In genomic region chr22:23969071-23969470, GRCh38 we compare ENCODE assay signal across 23 cellular contexts. TPM values are rescaled to one million over a fixed set of nuclear protein-coding genes. Genes with fewer than 3 reads are reported as not detected.
DNase-seq lines count a peak whose midpoint lies in the region; ATAC-seq, FAIRE-seq and TF ChIP-seq lines count a peak whose summit lies in the region.
"Had no signal": no experiment of that assay in that cellular context is flagged by ENCODE, and none has a peak within 500 bp of the region (broad histone marks: within the 10 kb centered on the region; RNA-seq: fewer than 3 reads in every experiment).

No MANE protein-coding gene starts in this region.

- no peaks in the 10 kb centered on the region for H3K9me3 Mint-ChIP-seq in T-helper 1 cell treated with Interleukin-12 subunit alpha and Interleukin-12 subunit beta and Interleukin-4 antibody, amounts not matched to agents 30 μg/mL and 1 μg/mL, for 36 hours
- H3K9me3 Mint-ChIP-seq in type B pancreatic cell = no peaks in the 10 kb centered on the region
- H3K9me3 Mint-ChIP-seq: memory B cell had no signal

- no peak overlapping the region for H2AFZ ChIP-seq in GM12878 (ENCODE audit: control insufficient read depth, low read depth, low read length)

- TF ChIP-seq EP300 in A549 (IDR thresholded peaks at IDR 0.05) (no peak), GM12878 (IDR thresholded peaks at IDR 0.05; ENCODE audit: borderline replicate concordance in 1 of 2, control insufficient read depth in 1 of 2, low read depth in 2 of 2, low read length in 2 of 2) (no peak)

- H3K27me3 Mint-ChIP-seq in T-helper 1 cell treated with Interleukin-12 subunit alpha and Interleukin-12 subunit beta and Interleukin-4 antibody, amounts not matched to agents 30 μg/mL and 1 μg/mL, for 36 hours (ENCODE audit: low read depth) = no peaks in the 10 kb centered on the region
- no peaks in the 10 kb centered on the region for H3K27me3 Mint-ChIP-seq in type B pancreatic cell
- H3K27me3 Mint-ChIP-seq: memory B cell had no signal

- BruUV-seq in GM12878 (replicated peaks; lab: Mats Ljungman, UMichigan) = no TSS peak

- TF ChIP-seq RAD21 in A549 (conservative IDR thresholded peaks at IDR 0.05 in 1 of 2, IDR thresholded peaks at IDR 0.05 in 1 of 2) (no peak), GM12878 (IDR thresholded peaks at IDR 0.05; ENCODE audit: insufficient read depth, low read depth, low read length) (no peak)

- no peaks in the 10 kb centered on the region for H3K9me3 ChIP-seq in A549
- H3K9me3 ChIP-seq in GM12878 (replicated peaks; ENCODE audit: control insufficient read depth, insufficient read depth, low read length) = no peaks in the 10 kb centered on the region; the same call in 1 of the 3 replicates
- H3K9me3 ChIP-seq: pancreas had no signal

- peaks cover 20% of the 10 kb centered on the region for H3K36me3 Mint-ChIP-seq in T-helper 1 cell treated with Interleukin-12 subunit alpha and Interleukin-12 subunit beta and Interleukin-4 antibody, amounts not matched to agents 30 μg/mL and 1 μg/mL, for 36 hours (ENCODE audit: low read depth)
- peaks cover 15% of the 10 kb centered on the region for H3K36me3 Mint-ChIP-seq in type B pancreatic cell

- peak overlapping the region; percentile 54 for H3K4me3 Mint-ChIP-seq in T-helper 1 cell treated with Interleukin-12 subunit alpha and Interleukin-12 subunit beta and Interleukin-4 antibody, amounts not matched to agents 30 μg/mL and 1 μg/mL, for 36 hours
- no peak overlapping the region for H3K4me3 Mint-ChIP-seq in type B pancreatic cell
- H3K4me3 Mint-ChIP-seq: CD14-positive monocyte, memory B cell had no signal

- intact Hi-C loops in GM12878 (cut with micrococcal nuclease; ENCODE audit: unreplicated experiment) = no loop called here

- no peaks in the 10 kb centered on the region; the same call in 1 of the 2 replicates for H4K20me1 ChIP-seq in GM12878 (ENCODE audit: control insufficient read depth, insufficient read depth)

- H3K4me3 ChIP-seq in A549 (no peak overlapping the region), HFF-Myc (replicated peaks; ENCODE audit: low read depth, low read length) (0 out of 2 replicates have a peak overlapping the region, but pooled peaks have one; percentile 3), GM12878 (no peak overlapping the region), foreskin fibroblast (ENCODE audit: low read depth in 1 of 2, low read length in 2 of 2) (no peak overlapping the region)
- H3K4me3 ChIP-seq: pancreas had no signal

- no peak for DNase-seq in T-helper 1 cell
- DNase-seq in A549 (ENCODE audit: low read depth in 1 of 2, low spot score in 1 of 2) = no peak
- no peak for DNase-seq in HFF-Myc (ENCODE audit: extremely low read depth, low read depth)
- no peak for DNase-seq in GM12878 (ENCODE audit: low read depth, low spot score)
- DNase-seq in NCI-H526 treated with DMSO at 0.1 percent for 48 hours (lab: John Stamatoyannopoulos, UW) = no peak
- DNase-seq in type B pancreatic cell (ENCODE audit: extremely low spot score, unreplicated experiment) = no peak
- DNase-seq in foreskin fibroblast = no peak
- DNase-seq: 8988T; cerebellar nuclear complex; DMS53; effector CD4-positive, alpha-beta T cell; HCEC 1CT; NCI-H1048; NCI-H2029; pancreas; stimulated activated naive CD8-positive, alpha-beta T cell treated with anti-CD3 and anti-CD28 coated beads, Interleukin-15, Interleukin-2, amounts not matched to agents 100 U/mL and 50 U/mL, for 24 hours; trophoblast cell had no signal

- in situ Hi-C loops in GM12878 (cut with MboI) = no loop called here

- H3K79me2 ChIP-seq in GM12878 (ENCODE audit: control insufficient read depth, insufficient read depth, low read length) = peaks cover 13% of the 10 kb centered on the region

- CTCF ChIA-PET in A549 (lab: Yijun Ruan, JAX) = no interaction called here
- CTCF ChIA-PET in GM12878 (lab: Yijun Ruan, JAX) = no interaction called here

- no peak for FAIRE-seq in A549 (lab: Jason Lieb, UNC)
- FAIRE-seq in GM12878 (lab: Jason Lieb, UNC) = no peak
- FAIRE-seq: pancreas had no signal

- ATAC-seq in A549 (no peak), GM12878 (no peak)
- ATAC-seq: esophagus mucosa; pancreas; stimulated activated naive CD8-positive, alpha-beta T cell treated with anti-CD3 and anti-CD28 coated beads, Interleukin-15, Interleukin-2, amounts not matched to agents 100 U/mL and 50 U/mL, for 24 hours had no signal

- H3K27me3 ChIP-seq in GM12878 (replicated peaks in 1 of 2; ENCODE audit: control insufficient read depth in 2 of 2, insufficient read depth in 2 of 2, low read length in 1 of 2) = no peaks in the 10 kb centered on the region
- H3K27me3 ChIP-seq: pancreas had no signal

- H3K4me2 ChIP-seq in A549 (0 out of 3 replicates have a peak overlapping the region, but pooled peaks have one; percentile 6), GM12878 (ENCODE audit: control insufficient read depth, insufficient read depth) (no peak overlapping the region)
- H3K4me2 ChIP-seq: KMS-11 had no signal

- no peak overlapping the region for H3K27ac ChIP-seq in A549
- no peak overlapping the region for H3K27ac ChIP-seq in GM12878 (ENCODE audit: control insufficient read depth, insufficient read depth)
- H3K27ac ChIP-seq: KMS-11, pancreas had no signal

- no peak for TF ChIP-seq CTCF in A549 (IDR thresholded peaks at IDR 0.05)
- no peak for TF ChIP-seq CTCF in HFF-Myc (IDR thresholded peaks at IDR 0.05; ENCODE audit: low read depth, low read length, missing control alignments)
- no peak for TF ChIP-seq CTCF in GM12878 (IDR thresholded peaks at IDR 0.05 in 2 of 3, conservative IDR thresholded peaks at IDR 0.05 in 1 of 3; ENCODE audit: control insufficient read depth in 2 of 3, extremely low read depth in 1 of 3, insufficient read depth in 1 of 3, low read depth in 3 of 3, low read length in 3 of 3)
- TF ChIP-seq CTCF in type B pancreatic cell (conservative IDR thresholded peaks at IDR 0.05) = no peak
- no peak for TF ChIP-seq CTCF in foreskin fibroblast (IDR thresholded peaks at IDR 0.05; ENCODE audit: low read depth, low read length)

- TF ChIP-seq POLR2A in A549 (IDR thresholded peaks at IDR 0.05; ENCODE audit: low read length) (no peak), GM12878 (IDR thresholded peaks at IDR 0.05; ENCODE audit: low read depth, low read length) (0 out of 2 replicates have a peak, but pooled peaks have one; percentile 26)

- SMC1A ChIA-PET in GM12878 (lab: Charles Lee; ENCODE audit: uncharacterized antibody, unreplicated experiment) = no interaction called here

- H3K4me1 ChIP-seq in A549 (no peaks in the 10 kb centered on the region; the same call in 2 of the 3 replicates), GM12878 (ENCODE audit: control insufficient read depth, insufficient read depth, low read length) (no peaks in the 10 kb centered on the region)

- no peak overlapping the region for H3K27ac Mint-ChIP-seq in T-helper 1 cell treated with Interleukin-12 subunit alpha and Interleukin-12 subunit beta and Interleukin-4 antibody, amounts not matched to agents 30 μg/mL and 1 μg/mL, for 36 hours
- H3K27ac Mint-ChIP-seq in type B pancreatic cell = no peak overlapping the region
- H3K27ac Mint-ChIP-seq: memory B cell had no signal

- 100% methylated on average over 1 of the region's 3 CpGs for WGBS in A549 (ENCODE audit: missing lambda C conversion rate)
- 100% methylated on average over 3 of the region's 3 CpGs for WGBS in GM12878 (ENCODE audit: insufficient coverage, insufficient replicate concordance, low lambda C conversion rate, missing lambda C conversion rate)

- H3K36me3 ChIP-seq in GM12878 (ENCODE audit: control insufficient read depth in 2 of 2, insufficient read depth in 2 of 2, low read length in 1 of 2) = peaks cover 11 to 25% of the 10 kb centered on the region in 2 experiments

- POLR2A ChIA-PET in A549 (lab: Yijun Ruan, JAX) = no interaction called here
- POLR2A ChIA-PET in GM12878 (lab: Charles Lee) = no interaction called here

- RAD21 ChIA-PET in GM12878 (lab: Charles Lee; ENCODE audit: unreplicated experiment) = no interaction called here

- H3K4me1 Mint-ChIP-seq in T-helper 1 cell treated with Interleukin-12 subunit alpha and Interleukin-12 subunit beta and Interleukin-4 antibody, amounts not matched to agents 30 μg/mL and 1 μg/mL, for 36 hours (ENCODE audit: low read depth) = peaks cover 24% of the 10 kb centered on the region
- H3K4me1 Mint-ChIP-seq in type B pancreatic cell (ENCODE audit: unreplicated experiment) = no peaks in the 10 kb centered on the region
- H3K4me1 Mint-ChIP-seq: CD14-positive monocyte had no signal

- no peak overlapping the region for H3K9ac ChIP-seq in GM12878 (ENCODE audit: control insufficient read depth, insufficient read depth, low read length)
- H3K9ac ChIP-seq: KMS-11 had no signal

RNA-seq across cellular contexts. Expression of gene DDTL, which starts 2.4 kb away (rescaled TPM):
- polyA plus RNA-seq in A549 (2011; rRNA removed) = 2.1 and 2.8 TPM in 2 replicates
- polyA plus RNA-seq in A549 (2012; cell fraction: cytosol; rRNA removed) = 3.6 and 4.1 TPM in 2 replicates
- 3.3 and 5.0 TPM in 2 replicates for polyA plus RNA-seq in A549 (2012; cell fraction: nucleus; rRNA removed)
- polyA plus RNA-seq in A549 (2017; fragmentation: RNase III; extraction: RNeasy Plus Mini Kit Qiagen cat#74134 plus additional on column Dnase treatment) = 2.5 to 3.2 TPM (median 2.7 TPM) in 3 replicates
- polyA minus RNA-seq in A549 (2011; rRNA and poly(A)+ RNA removed) = 5.0 and 7.0 TPM in 2 replicates
- 0.37 TPM in 1 of 2 replicates, not detected in the other for total RNA-seq in GM12878 (2013; cell fraction: nucleolus; rRNA removed)
- 1.4 and 1.7 TPM in 2 replicates for total RNA-seq in GM12878 (2014; rRNA removed)
- not detected in 2 replicates for total RNA-seq in GM12878 (2014; rRNA removed; fragmentation: Illumina TruSeq; extraction: Trizol)
- not detected in 2 replicates for total RNA-seq in GM12878 (2021)
- polyA plus RNA-seq in GM12878 (2011; ENCODE audit: low read depth) = 2.6 TPM
- polyA plus RNA-seq in GM12878 (2011; rRNA removed) = 0.05 TPM in 1 of 2 replicates, not detected in the other
- polyA plus RNA-seq in GM12878 (2011; cell fraction: cytosol; rRNA removed) = not detected in 2 replicates
- polyA plus RNA-seq in GM12878 (2011; cell fraction: nucleus; rRNA removed) = 0.12 TPM in 1 of 2 replicates, not detected in the other
- 4.4 and 5.3 TPM in 2 replicates for polyA plus RNA-seq in GM12878 (2012)
- polyA plus RNA-seq in GM12878 (2014; fragmentation: Illumina TruSeq; extraction: Trizol) = not detected in 2 replicates
- polyA plus RNA-seq in GM12878 (2014; fragmentation: Nextera tagmentation; extraction: Ambion mirVana) = 1 to 10 TPM in 1 of 2 experiments, under 1 TPM in 1; 0.74 to 2.2 TPM
- 0.83 and 2.2 TPM in 2 replicates for polyA plus RNA-seq in GM12878 (2014; rRNA removed)
- 1 to 10 TPM; 3.8 to 4.0 TPM for polyA plus RNA-seq in GM12878 (2016; fragmentation: Nextera tagmentation; extraction: Ambion mirVana)
- polyA minus RNA-seq in GM12878 (2011; rRNA and poly(A)+ RNA removed) = not detected in 2 replicates
- polyA minus RNA-seq in GM12878 (2011; cell fraction: cytosol; rRNA and poly(A)+ RNA removed) = 0.83 TPM in 1 of 2 replicates, not detected in the other
- polyA minus RNA-seq in GM12878 (2011; cell fraction: nucleus; rRNA and poly(A)+ RNA removed) = not detected in 2 replicates
- total RNA-seq in type B pancreatic cell (ENCODE audit: low replicate concordance) = not detected in 2 replicates

RNA-seq across cellular contexts. Expression of gene DDT, which starts 5.2 kb away (rescaled TPM):
- 87.6 and 119 TPM in 2 replicates for polyA plus RNA-seq in A549 (2011; rRNA removed)
- polyA plus RNA-seq in A549 (2012; cell fraction: cytosol; rRNA removed) = 258 and 347 TPM in 2 replicates
- 232 and 360 TPM in 2 replicates for polyA plus RNA-seq in A549 (2012; cell fraction: nucleus; rRNA removed)
- polyA plus RNA-seq in A549 (2017; fragmentation: RNase III; extraction: RNeasy Plus Mini Kit Qiagen cat#74134 plus additional on column Dnase treatment) = 173 to 188 TPM (median 180 TPM) in 3 replicates
- polyA minus RNA-seq in A549 (2011; rRNA and poly(A)+ RNA removed) = 17.2 and 19.7 TPM in 2 replicates
- total RNA-seq in GM12878 (2013; cell fraction: nucleolus; rRNA removed) = 84.6 and 87.5 TPM in 2 replicates
- 245 and 263 TPM in 2 replicates for total RNA-seq in GM12878 (2014; rRNA removed)
- 55.1 and 56.5 TPM in 2 replicates for total RNA-seq in GM12878 (2014; rRNA removed; fragmentation: Illumina TruSeq; extraction: Trizol)
- 177 and 181 TPM in 2 replicates for total RNA-seq in GM12878 (2021)
- 263 TPM for polyA plus RNA-seq in GM12878 (2011; ENCODE audit: low read depth)
- polyA plus RNA-seq in GM12878 (2011; rRNA removed) = 262 and 263 TPM in 2 replicates
- polyA plus RNA-seq in GM12878 (2011; cell fraction: cytosol; rRNA removed) = 298 and 443 TPM in 2 replicates
- polyA plus RNA-seq in GM12878 (2011; cell fraction: nucleus; rRNA removed) = 313 and 433 TPM in 2 replicates
- 191 and 251 TPM in 2 replicates for polyA plus RNA-seq in GM12878 (2012)
- 17.6 and 33.0 TPM in 2 replicates for polyA plus RNA-seq in GM12878 (2014; fragmentation: Illumina TruSeq; extraction: Trizol)
- 10 to 100 TPM; 25.1 to 70.2 TPM for polyA plus RNA-seq in GM12878 (2014; fragmentation: Nextera tagmentation; extraction: Ambion mirVana)
- polyA plus RNA-seq in GM12878 (2014; rRNA removed) = 408 and 473 TPM in 2 replicates
- polyA plus RNA-seq in GM12878 (2016; fragmentation: Nextera tagmentation; extraction: Ambion mirVana) = 100 to 1,000 TPM; 227 to 244 TPM
- 25.2 and 40.2 TPM in 2 replicates for polyA minus RNA-seq in GM12878 (2011; rRNA and poly(A)+ RNA removed)
- 29.0 and 39.0 TPM in 2 replicates for polyA minus RNA-seq in GM12878 (2011; cell fraction: cytosol; rRNA and poly(A)+ RNA removed)
- polyA minus RNA-seq in GM12878 (2011; cell fraction: nucleus; rRNA and poly(A)+ RNA removed) = 44.0 and 54.3 TPM in 2 replicates
- 104 and 131 TPM in 2 replicates for total RNA-seq in type B pancreatic cell (ENCODE audit: low replicate concordance)

RNA-seq across cellular contexts. Expression of gene GSTT2B, which starts 8.1 kb away (rescaled TPM):
- polyA plus RNA-seq in A549 (2011; rRNA removed) (0.30 and 0.50 TPM in 2 replicates), A549 (2017; fragmentation: RNase III; extraction: RNeasy Plus Mini Kit Qiagen cat#74134 plus additional on column Dnase treatment) (0.11 to 0.30 TPM in 2 of 3 replicates, not detected in the other), GM12878 (2011; rRNA removed) (0.15 TPM in 1 of 2 replicates, not detected in the other), GM12878 (2014; fragmentation: Illumina TruSeq; extraction: Trizol) (not detected in 2 replicates), GM12878 (2014; fragmentation: Nextera tagmentation; extraction: Ambion mirVana) (not detected), GM12878 (2014; rRNA removed) (not detected in 2 replicates), GM12878 (2016; fragmentation: Nextera tagmentation; extraction: Ambion mirVana) (under 1 TPM in 1 of 2 experiments, not detected in 1; 0.29 TPM)
- polyA plus RNA-seq in A549 (2012; cell fraction: cytosol; rRNA removed) = 0.79 and 1.1 TPM in 2 replicates
- 1.2 and 2.1 TPM in 2 replicates for polyA plus RNA-seq in A549 (2012; cell fraction: nucleus; rRNA removed)
- 0.25 and 0.39 TPM in 2 replicates for polyA minus RNA-seq in A549 (2011; rRNA and poly(A)+ RNA removed)
- total RNA-seq in GM12878 (2013; cell fraction: nucleolus; rRNA removed) = not detected in 2 replicates
- total RNA-seq in GM12878 (2014; rRNA removed) (not detected in 2 replicates), GM12878 (2014; rRNA removed; fragmentation: Illumina TruSeq; extraction: Trizol) (not detected in 2 replicates), GM12878 (2021) (0.21 TPM in 1 of 2 replicates, not detected in the other), type B pancreatic cell (ENCODE audit: low replicate concordance) (0.50 TPM in 1 of 2 replicates, not detected in the other)
- polyA plus RNA-seq in GM12878 (2011; ENCODE audit: low read depth) = not detected
- 0.08 and 0.15 TPM in 2 replicates for polyA plus RNA-seq in GM12878 (2011; cell fraction: cytosol; rRNA removed)
- 0.48 and 0.66 TPM in 2 replicates for polyA plus RNA-seq in GM12878 (2011; cell fraction: nucleus; rRNA removed)
- not detected in 2 replicates for polyA plus RNA-seq in GM12878 (2012)
- 0.22 TPM in 1 of 2 replicates, not detected in the other for polyA minus RNA-seq in GM12878 (2011; rRNA and poly(A)+ RNA removed)
- 1.1 TPM in 1 of 2 replicates, not detected in the other for polyA minus RNA-seq in GM12878 (2011; cell fraction: cytosol; rRNA and poly(A)+ RNA removed)
- not detected in 2 replicates for polyA minus RNA-seq in GM12878 (2011; cell fraction: nucleus; rRNA and poly(A)+ RNA removed)

RNA-seq across cellular contexts. Expression of gene GSTT2, which starts 10.9 kb away (rescaled TPM):
- polyA plus RNA-seq in A549 (2011; rRNA removed) (not detected in 2 replicates), A549 (2017; fragmentation: RNase III; extraction: RNeasy Plus Mini Kit Qiagen cat#74134 plus additional on column Dnase treatment) (0.13 to 0.17 TPM (median 0.14 TPM) in 3 replicates), GM12878 (2011; rRNA removed) (not detected in 2 replicates), GM12878 (2014; fragmentation: Illumina TruSeq; extraction: Trizol) (not detected in 2 replicates), GM12878 (2014; fragmentation: Nextera tagmentation; extraction: Ambion mirVana) (not detected), GM12878 (2014; rRNA removed) (not detected in 2 replicates), GM12878 (2016; fragmentation: Nextera tagmentation; extraction: Ambion mirVana) (not detected)
- polyA plus RNA-seq in A549 (2012; cell fraction: cytosol; rRNA removed) = 0.09 and 0.22 TPM in 2 replicates
- polyA plus RNA-seq in A549 (2012; cell fraction: nucleus; rRNA removed) = 0.26 TPM in 1 of 2 replicates, not detected in the other
- polyA minus RNA-seq in A549 (2011; rRNA and poly(A)+ RNA removed) = not detected in 2 replicates
- total RNA-seq in GM12878 (2013; cell fraction: nucleolus; rRNA removed) = not detected in 2 replicates
- total RNA-seq in GM12878 (2014; rRNA removed) (not detected in 2 replicates), GM12878 (2014; rRNA removed; fragmentation: Illumina TruSeq; extraction: Trizol) (not detected in 2 replicates), GM12878 (2021) (not detected in 2 replicates), type B pancreatic cell (ENCODE audit: low replicate concordance) (1.3 TPM in 1 of 2 replicates, not detected in the other)
- polyA plus RNA-seq in GM12878 (2011; ENCODE audit: low read depth) = not detected
- polyA plus RNA-seq in GM12878 (2011; cell fraction: cytosol; rRNA removed) = not detected in 2 replicates
- polyA plus RNA-seq in GM12878 (2011; cell fraction: nucleus; rRNA removed) = not detected in 2 replicates
- not detected in 2 replicates for polyA plus RNA-seq in GM12878 (2012)
- polyA minus RNA-seq in GM12878 (2011; rRNA and poly(A)+ RNA removed) = not detected in 2 replicates
- not detected in 2 replicates for polyA minus RNA-seq in GM12878 (2011; cell fraction: cytosol; rRNA and poly(A)+ RNA removed)
- polyA minus RNA-seq in GM12878 (2011; cell fraction: nucleus; rRNA and poly(A)+ RNA removed) = not detected in 2 replicates
- total RNA-seq: NCI-H460 had no signal
- polyA plus RNA-seq: CD14-positive monocyte had no signal

RNA-seq across cellular contexts. Expression of gene GSTT4, which starts 36.2 kb away (rescaled TPM):
- not detected in 2 replicates for polyA plus RNA-seq in A549 (2011; rRNA removed)
- polyA plus RNA-seq in A549 (2012; cell fraction: cytosol; rRNA removed) = not detected in 2 replicates
- not detected in 2 replicates for polyA plus RNA-seq in A549 (2012; cell fraction: nucleus; rRNA removed)
- not detected in 3 replicates for polyA plus RNA-seq in A549 (2017; fragmentation: RNase III; extraction: RNeasy Plus Mini Kit Qiagen cat#74134 plus additional on column Dnase treatment)
- polyA minus RNA-seq in A549 (2011; rRNA and poly(A)+ RNA removed) = not detected in 2 replicates
- not detected in 2 replicates for total RNA-seq in GM12878 (2013; cell fraction: nucleolus; rRNA removed)
- not detected in 2 replicates for total RNA-seq in GM12878 (2014; rRNA removed)
- total RNA-seq in GM12878 (2014; rRNA removed; fragmentation: Illumina TruSeq; extraction: Trizol) = not detected in 2 replicates
- total RNA-seq in GM12878 (2021) = not detected in 2 replicates
- not detected for polyA plus RNA-seq in GM12878 (2011; ENCODE audit: low read depth)
- polyA plus RNA-seq in GM12878 (2011; rRNA removed) = not detected in 2 replicates
- polyA plus RNA-seq in GM12878 (2011; cell fraction: cytosol; rRNA removed) = not detected in 2 replicates
- not detected in 2 replicates for polyA plus RNA-seq in GM12878 (2011; cell fraction: nucleus; rRNA removed)
- polyA plus RNA-seq in GM12878 (2012) = not detected in 2 replicates
- polyA plus RNA-seq in GM12878 (2014; fragmentation: Illumina TruSeq; extraction: Trizol) = not detected in 2 replicates
- polyA plus RNA-seq in GM12878 (2014; fragmentation: Nextera tagmentation; extraction: Ambion mirVana) = not detected
- not detected in 2 replicates for polyA plus RNA-seq in GM12878 (2014; rRNA removed)
- not detected for polyA plus RNA-seq in GM12878 (2016; fragmentation: Nextera tagmentation; extraction: Ambion mirVana)
- polyA minus RNA-seq in GM12878 (2011; rRNA and poly(A)+ RNA removed) = not detected in 2 replicates
- not detected in 2 replicates for polyA minus RNA-seq in GM12878 (2011; cell fraction: cytosol; rRNA and poly(A)+ RNA removed)
- polyA minus RNA-seq in GM12878 (2011; cell fraction: nucleus; rRNA and poly(A)+ RNA removed) = not detected in 2 replicates
- total RNA-seq in type B pancreatic cell (ENCODE audit: low replicate concordance) = not detected in 2 replicates
- total RNA-seq: esophagus mucosa, NCI-H460, pancreas had no signal
- polyA plus RNA-seq: CD14-positive monocyte, pancreas had no signal
